Comparison of ENCODE assay signal across 1 cellular context in the genomic region with DNA sequence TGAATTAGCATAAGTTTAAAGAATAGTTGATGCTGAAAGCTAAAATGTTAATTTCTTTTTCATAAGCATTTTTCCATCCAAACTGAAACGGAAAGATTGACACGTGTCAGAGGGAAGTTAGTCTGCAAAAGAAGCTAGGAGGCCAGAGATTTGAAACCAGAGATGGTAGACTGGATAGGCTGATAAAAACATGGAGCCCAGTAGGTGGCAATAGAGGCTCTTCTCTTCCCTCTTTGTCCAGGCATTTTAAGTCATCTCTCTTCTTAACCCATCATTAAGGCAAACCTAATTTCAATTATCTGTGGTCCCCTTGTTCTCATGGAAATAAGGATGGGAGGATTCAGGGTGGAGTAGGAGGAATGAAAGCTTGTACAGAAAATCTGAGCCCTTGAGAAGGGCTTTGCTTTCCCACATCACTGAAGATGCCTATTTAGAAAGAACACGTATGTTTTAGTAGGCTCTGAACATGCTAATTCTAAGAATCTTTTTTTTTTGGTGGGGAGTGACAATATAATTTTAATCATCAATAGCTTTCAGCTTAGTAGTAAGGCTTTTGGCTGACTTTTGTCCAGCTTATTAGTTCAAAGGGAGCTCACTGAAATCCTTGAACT.
TF ChIP-seq lines count a peak whose summit lies in the region.

No MANE protein-coding gene starts in this region.

TF ChIP-seq in GM12878, 131 proteins besides CTCF, POLR2A, EP300 and RAD21 (continued from another document):
- TF ChIP-seq FOS (IDR thresholded peaks at IDR 0.05; ENCODE audit: borderline replicate concordance, extremely low read depth, insufficient read length) = no peak
